ENCODE assay signal across 1 cellular context in the genomic region with DNA sequence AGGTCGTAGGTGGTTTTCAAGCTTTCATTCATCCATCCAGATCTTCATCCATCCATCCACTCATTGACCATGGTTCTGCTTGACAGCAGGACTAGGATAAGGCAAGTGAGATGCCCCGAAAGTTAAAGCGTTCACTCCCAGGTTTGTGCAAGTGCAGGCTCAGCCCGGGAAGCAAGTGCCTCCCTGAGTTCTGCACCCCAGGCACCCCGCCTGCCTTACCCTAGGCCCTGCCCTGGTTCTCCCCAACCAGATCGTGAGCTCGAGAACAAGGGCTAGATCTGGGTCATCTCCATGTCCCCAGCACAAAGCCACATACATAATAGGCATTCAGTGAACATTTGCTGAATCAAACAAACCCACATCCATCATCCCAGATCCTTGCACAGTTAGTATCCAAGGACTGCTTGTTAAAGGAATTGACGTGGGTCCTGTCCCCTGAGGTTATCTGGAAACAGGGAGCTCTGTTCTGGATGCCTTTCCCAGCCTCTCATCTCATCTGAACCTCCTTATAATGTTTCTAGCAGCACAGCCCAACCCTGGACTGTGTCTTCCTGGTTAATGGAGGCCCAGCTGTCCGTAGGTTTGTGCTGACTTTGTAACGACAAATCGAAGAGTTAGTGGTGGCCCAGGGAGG.
TF ChIP-seq lines count a peak whose summit lies in the region.

No MANE protein-coding gene starts in this region.

TF ChIP-seq in IMR-90, 13 proteins besides CTCF, POLR2A, EP300 and RAD21:
- TF ChIP-seq MAFK (IDR thresholded peaks at IDR 0.05; ENCODE audit: low read depth, low read length) (no peak), MAZ (IDR thresholded peaks at IDR 0.05; ENCODE audit: borderline replicate concordance, low read depth, low read length) (no peak)
- TF ChIP-seq, protein P1, sequence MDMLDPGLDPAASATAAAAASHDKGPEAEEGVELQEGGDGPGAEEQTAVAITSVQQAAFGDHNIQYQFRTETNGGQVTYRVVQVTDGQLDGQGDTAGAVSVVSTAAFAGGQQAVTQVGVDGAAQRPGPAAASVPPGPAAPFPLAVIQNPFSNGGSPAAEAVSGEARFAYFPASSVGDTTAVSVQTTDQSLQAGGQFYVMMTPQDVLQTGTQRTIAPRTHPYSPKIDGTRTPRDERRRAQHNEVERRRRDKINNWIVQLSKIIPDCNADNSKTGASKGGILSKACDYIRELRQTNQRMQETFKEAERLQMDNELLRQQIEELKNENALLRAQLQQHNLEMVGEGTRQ (IDR thresholded peaks at IDR 0.05; ENCODE audit: low read depth, low read length) = no peak
